Comparison of ENCODE assay signal across 1 cellular context in genomic region chr5:140547508-140548299, GRCh38.
A peak's percentile ranks its signal among the peaks of the same experiment; 100 is the strongest.
TF ChIP-seq lines count a peak whose summit lies in the region.

EIF4EBP3 (plus strand) TSS chr5:140547662; CDS start chr5:140547738, 76 bp downstream.

TF ChIP-seq in HepG2, 621 proteins besides CTCF, POLR2A, EP300 and RAD21 (continued from another document and continues in another):
- TF ChIP-seq ZBTB4 (CRISPR knock-in tag; IDR thresholded peaks at IDR 0.05; ENCODE audit: borderline replicate concordance): 0 out of 2 replicates have a peak, but pooled peaks have one; percentile 69
- peak; percentile 40; the same call in 1 of the 2 replicates for TF ChIP-seq RARA (CRISPR knock-in tag; IDR thresholded peaks at IDR 0.05)
- TF ChIP-seq XRCC5 (optimal IDR thresholded peaks at IDR 0.05; ENCODE audit: low read length): peak; percentile 47
- TF ChIP-seq ZNF441 (CRISPR knock-in tag; IDR thresholded peaks at IDR 0.05; ENCODE audit: borderline replicate concordance): no peak
- TF ChIP-seq CREM (IDR thresholded peaks at IDR 0.05): peak; percentile 80
- no peak for TF ChIP-seq CREM (CRISPR knock-in tag; IDR thresholded peaks at IDR 0.05)
- 0 out of 2 replicates have a peak, but pooled peaks have one; percentile 81 for TF ChIP-seq ZNF343 (CRISPR knock-in tag; IDR thresholded peaks at IDR 0.05)
- peak; percentile 98 for TF ChIP-seq FOXK2 (IDR thresholded peaks at IDR 0.05)
- peak; percentile 51; the same call in 1 of the 2 replicates for TF ChIP-seq ZFP90 (CRISPR knock-in tag; IDR thresholded peaks at IDR 0.05; ENCODE audit: borderline replicate concordance)
- no peak for TF ChIP-seq RCOR2 (CRISPR knock-in tag; IDR thresholded peaks at IDR 0.05)
- TF ChIP-seq ZNF280B (CRISPR knock-in tag; IDR thresholded peaks at IDR 0.05; ENCODE audit: borderline replicate concordance): 0 out of 2 replicates have a peak, but pooled peaks have one; percentile 19
- peak; percentile 80; the same call in 1 of the 2 replicates for TF ChIP-seq ZNF747 (CRISPR knock-in tag; IDR thresholded peaks at IDR 0.05; ENCODE audit: borderline replicate concordance)
- peak; percentile 94 for TF ChIP-seq TFDP1 (CRISPR knock-in tag; IDR thresholded peaks at IDR 0.05; ENCODE audit: borderline replicate concordance)
- peak; percentile 50; the same call in 1 of the 2 replicates for TF ChIP-seq ZBTB25 (CRISPR knock-in tag; IDR thresholded peaks at IDR 0.05)
- peak; percentile 60 for TF ChIP-seq UBTF (CRISPR knock-in tag; IDR thresholded peaks at IDR 0.05)
- peak; percentile 51; the same call in 1 of the 2 replicates for TF ChIP-seq PBX3 (CRISPR knock-in tag; IDR thresholded peaks at IDR 0.05; ENCODE audit: borderline replicate concordance)
- peak; percentile 96 for TF ChIP-seq KDM2A (CRISPR knock-in tag; IDR thresholded peaks at IDR 0.05; ENCODE audit: borderline replicate concordance, low read depth)
- TF ChIP-seq HBP1 (CRISPR knock-in tag; IDR thresholded peaks at IDR 0.05; ENCODE audit: low read depth): peak; percentile 43; the same call in 1 of the 2 replicates
- TF ChIP-seq ZNF337 (CRISPR knock-in tag; IDR thresholded peaks at IDR 0.05; ENCODE audit: borderline replicate concordance, low read depth): peak; percentile 56; the same call in 1 of the 2 replicates
- no peak for TF ChIP-seq TGIF2 (CRISPR knock-in tag; IDR thresholded peaks at IDR 0.05)
- TF ChIP-seq CERS6 (CRISPR knock-in tag; IDR thresholded peaks at IDR 0.05): no peak
- no peak for TF ChIP-seq ZNF33B (CRISPR knock-in tag; IDR thresholded peaks at IDR 0.05)
- TF ChIP-seq NFKB2 (CRISPR knock-in tag; IDR thresholded peaks at IDR 0.05; ENCODE audit: borderline replicate concordance): peak; percentile 52; the same call in 1 of the 2 replicates
- no peak for TF ChIP-seq TBP (CRISPR knock-in tag; IDR thresholded peaks at IDR 0.05)
- no peak for TF ChIP-seq HNRNPUL1 (IDR thresholded peaks at IDR 0.05; ENCODE audit: low read depth, low read length)
- peak; percentile 58 for TF ChIP-seq NFYB (CRISPR knock-in tag; IDR thresholded peaks at IDR 0.05)
- TF ChIP-seq ZNF552 (CRISPR knock-in tag; IDR thresholded peaks at IDR 0.05; ENCODE audit: borderline replicate concordance): no peak
- peak in 1 of 2 experiments; percentile 45; a peak in 1 of 4 replicates for TF ChIP-seq KLF16 (CRISPR knock-in tag; IDR thresholded peaks at IDR 0.05)
- peak; percentile 62; the same call in 1 of the 2 replicates for TF ChIP-seq NFATC3 (CRISPR knock-in tag; IDR thresholded peaks at IDR 0.05)
- no peak for TF ChIP-seq ZHX2 (IDR thresholded peaks at IDR 0.05; ENCODE audit: low read depth)
- TF ChIP-seq ZHX2 (CRISPR knock-in tag; IDR thresholded peaks at IDR 0.05; ENCODE audit: borderline replicate concordance): 0 out of 2 replicates have a peak, but pooled peaks have one; percentile 66
- peak; percentile 62; the same call in 1 of the 2 replicates for TF ChIP-seq SMAD1 (CRISPR knock-in tag; IDR thresholded peaks at IDR 0.05; ENCODE audit: borderline replicate concordance, low read depth)
- no peak for TF ChIP-seq U2AF1 (optimal IDR thresholded peaks at IDR 0.05; ENCODE audit: low read depth, low read length)
- peak; percentile 23; the same call in 1 of the 2 replicates for TF ChIP-seq KMT2B (CRISPR knock-in tag; IDR thresholded peaks at IDR 0.05)
- peak; percentile 78 for TF ChIP-seq ERF (CRISPR knock-in tag; IDR thresholded peaks at IDR 0.05)
- no peak for TF ChIP-seq KDM5A (IDR thresholded peaks at IDR 0.05; ENCODE audit: borderline replicate concordance, low read length)
- TF ChIP-seq ZBTB8A (CRISPR knock-in tag; IDR thresholded peaks at IDR 0.05; ENCODE audit: borderline replicate concordance, low read depth): no peak
- TF ChIP-seq TCF7L2 (IDR thresholded peaks at IDR 0.05; ENCODE audit: low read depth, low read length): no peak
- TF ChIP-seq MXD4 (CRISPR knock-in tag; IDR thresholded peaks at IDR 0.05): peak; percentile 95
- TF ChIP-seq ZNF792 (CRISPR knock-in tag; IDR thresholded peaks at IDR 0.05): peak; percentile 70
